ENCODE assay signal across 8 cellular contexts in the genomic region with DNA sequence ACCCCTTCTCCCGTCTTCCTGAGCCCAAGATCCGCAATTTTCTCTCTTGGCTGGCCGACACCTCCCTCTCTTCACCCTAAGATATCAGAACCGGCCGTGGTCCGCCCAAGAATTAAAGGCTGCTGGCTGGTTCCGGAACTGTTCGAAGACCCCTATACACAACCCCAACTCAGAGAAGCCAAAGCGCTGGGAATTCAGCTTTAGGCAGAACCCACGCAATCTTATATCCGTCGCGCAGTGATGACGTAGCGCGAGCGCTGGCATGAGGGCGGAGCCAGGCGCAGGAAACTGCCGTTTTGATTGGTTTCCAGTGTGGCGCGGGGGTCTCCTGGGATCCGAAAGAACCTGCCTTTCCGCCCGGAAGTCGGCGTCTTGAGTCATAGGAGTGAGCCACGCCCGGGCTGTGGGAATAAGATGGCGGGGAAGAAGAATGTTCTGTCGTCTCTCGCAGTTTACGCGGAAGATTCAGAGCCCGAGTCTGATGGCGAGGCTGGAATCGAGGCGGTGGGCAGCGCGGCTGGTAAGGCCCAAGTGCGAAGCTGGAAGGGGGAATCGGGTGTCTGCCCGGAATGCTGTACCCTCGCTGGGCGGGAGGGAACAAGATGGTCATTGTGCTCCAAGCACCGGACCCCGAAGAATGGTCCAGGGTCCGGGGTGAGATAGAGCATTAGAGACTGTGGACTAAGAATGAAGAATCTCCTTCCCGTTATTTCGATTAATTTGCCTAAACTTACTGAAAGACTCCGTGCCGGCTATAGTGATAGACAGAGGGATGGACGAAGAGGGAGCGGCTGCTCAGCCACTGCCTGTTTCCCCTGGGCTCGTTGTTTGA. TPM values are rescaled to one million over a fixed set of nuclear protein-coding genes. Genes with fewer than 3 reads are reported as not detected.
DNase-seq lines count a peak whose midpoint lies in the region; ATAC-seq and TF ChIP-seq lines count a peak whose summit lies in the region.

RECQL5 (minus strand) TSS at position 196 of the 832 bp plus-strand sequence. CDS start 597 bp downstream, outside the sequence.
SAP30BP (plus strand) TSS at position 380 of the 832 bp plus-strand sequence; CDS start at position 415, 35 bp downstream.

- intact Hi-C loops in CD14-positive monocyte (cut with micrococcal nuclease) (loop anchor here (10.0 kb wide), 2 partner anchors 178 to 792 kb away; partner anchors contain the start of genes FDXR (in 1 of the 2) and UNC13D (in 1 of the 2)), left lung (cut with DNase I) (no loop called here)

- DNase-seq in CD14-positive monocyte (ENCODE audit: low spot score) (peak; percentile 98), HK-2 (ENCODE audit: unreplicated experiment) (peak; percentile 98), NCI-H82 treated with DMSO at 0.1 percent for 48 hours (lab: John Stamatoyannopoulos, UW; ENCODE audit: unreplicated experiment) (peak; percentile 93), dermis blood vessel endothelial cell (peak; percentile 99), left lung (peak; percentile 97 to 99)
- DNase-seq in activated CD4-positive, alpha-beta T cell treated with anti-CD3 and anti-CD28 coated beads, Interleukin-2, amount 50 U/mL, for 48 hours: peak; percentile 98 to 99
- peak; percentile 99 for DNase-seq in stimulated activated CD4-positive, alpha-beta T cell treated with anti-CD3 and anti-CD28 coated beads, Interleukin-2, amount 100 ng/mL, for 48 hours

- no peaks in the 10 kb centered on the region for H3K9me3 ChIP-seq in left lung

- peaks cover 0 to 2% (median 0%) of the 10 kb centered on the region in 3 donors for H3K27me3 Mint-ChIP-seq in CD14-positive monocyte (ENCODE audit: low read depth in 3 of 3)

- H3K27ac ChIP-seq in left lung: peak within 1 kb of the TSS; percentile 76 to 90

- ATAC-seq in GM19438 (IDR thresholded peaks at IDR 0.05; ENCODE audit: low read depth, unreplicated experiment) (peak; percentile 63), left lung (peak; percentile 100)

- peaks cover 12% of the 10 kb centered on the region for H3K4me1 Mint-ChIP-seq in CD14-positive monocyte

- H3K27ac Mint-ChIP-seq in CD14-positive monocyte: peak within 1 kb of the TSS in 3 of 7 donors; percentile 63 to 84 (median 72)

- TF ChIP-seq CTCF in CD14-positive monocyte (IDR thresholded peaks at IDR 0.05) (no peak), left lung (IDR thresholded peaks at IDR 0.05) (no peak)

- H3K36me3 Mint-ChIP-seq in CD14-positive monocyte: peaks cover 42 to 53% of the 10 kb centered on the region in 2 donors

- H3K4me3 Mint-ChIP-seq in CD14-positive monocyte: peak within 1 kb of the TSS in 1 of 2 donors; percentile 60

- peak within 1 kb of the TSS; percentile 92 to 99 for H3K4me3 ChIP-seq in left lung

- H3K36me3 ChIP-seq in left lung: peaks cover 0 to 50% of the 10 kb centered on the region in 2 donors

- H3K4me1 ChIP-seq in left lung: peaks cover 15 to 43% of the 10 kb centered on the region in 2 donors

- H3K27me3 ChIP-seq in left lung: no peaks in the 10 kb centered on the region

- no peaks in the 10 kb centered on the region for H3K9me3 Mint-ChIP-seq in CD14-positive monocyte

RNA-seq across cellular contexts. Expression of gene RECQL5, which starts in this region (rescaled TPM):
- 1 to 10 TPM; 3.1 to 4.4 TPM for polyA plus RNA-seq in CD14-positive monocyte
- 14.6 and 16.2 TPM in 2 replicates for total RNA-seq in dermis blood vessel endothelial cell
- total RNA-seq in left lung: 10 to 100 TPM; 28.5 to 35.5 TPM

RNA-seq across cellular contexts. Expression of gene SAP30BP, which starts in this region (rescaled TPM):
- polyA plus RNA-seq in CD14-positive monocyte: 10 to 100 TPM; 43.8 to 61.6 TPM
- total RNA-seq in dermis blood vessel endothelial cell (68.2 and 84.7 TPM in 2 replicates), left lung (10 to 100 TPM; 58.9 to 80.8 TPM)

Comparison
In these comparisons a context has a peak if more than half of its experiments do, and no peak if none do; other contexts are left out.
1. Peak in every context shown above with its lines: DNase-seq, ATAC-seq, H3K4me3 ChIP-seq and H3K27ac ChIP-seq.
2. intact Hi-C loops: an anchor here in CD14-positive monocyte (10.0 kb wide); none called in left lung.